1 cellular context compared by ENCODE assay signal in the genomic region with DNA sequence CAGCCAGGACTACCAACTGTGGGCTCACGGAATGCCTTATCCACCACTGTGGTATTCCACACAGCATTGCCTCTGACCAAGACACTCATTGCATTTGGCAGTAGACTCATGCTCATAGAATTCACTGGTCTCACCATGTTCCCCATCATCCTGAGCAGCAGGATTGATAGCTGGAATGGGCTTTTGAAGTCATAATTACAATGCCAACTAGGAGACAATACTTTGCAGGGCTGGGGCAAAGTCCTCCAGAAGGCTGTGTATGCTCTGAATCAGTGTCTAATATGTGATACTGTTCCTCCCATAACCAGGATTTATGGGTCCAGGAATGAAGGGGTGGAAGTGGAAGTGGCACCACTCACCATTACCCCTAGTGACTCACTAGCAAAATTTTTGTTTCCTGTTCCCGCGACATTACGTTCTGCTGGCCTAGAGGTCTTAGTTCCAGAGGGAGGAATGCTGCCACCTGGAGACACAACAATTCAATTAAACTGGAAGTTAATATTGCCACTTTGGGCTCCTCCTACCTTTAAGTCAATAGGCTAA.
TF ChIP-seq lines count a peak whose summit lies in the region.

No MANE protein-coding gene starts in this region.

TF ChIP-seq in H1, 55 proteins besides CTCF, POLR2A, EP300 and RAD21:
- TF ChIP-seq SIN3A (conservative IDR thresholded peaks at IDR 0.05 in 1 of 2, IDR thresholded peaks at IDR 0.05 in 1 of 2; ENCODE audit: low read depth in 1 of 2, low read length in 2 of 2) (no peak), JUND (IDR thresholded peaks at IDR 0.05; ENCODE audit: low read length) (no peak), NANOG (IDR thresholded peaks at IDR 0.05; ENCODE audit: insufficient read depth, low read depth, low read length, poor library complexity, severe bottlenecking) (no peak), KDM4A (IDR thresholded peaks at IDR 0.05; ENCODE audit: low read depth, low read length, severe bottlenecking) (no peak), CBX5 (IDR thresholded peaks at IDR 0.05; ENCODE audit: low read depth, low read length) (no peak)
- TF ChIP-seq, protein P1, sequence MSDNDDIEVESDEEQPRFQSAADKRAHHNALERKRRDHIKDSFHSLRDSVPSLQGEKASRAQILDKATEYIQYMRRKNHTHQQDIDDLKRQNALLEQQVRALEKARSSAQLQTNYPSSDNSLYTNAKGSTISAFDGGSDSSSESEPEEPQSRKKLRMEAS (IDR thresholded peaks at IDR 0.05), result no peak
TF ChIP-seq in H1: peak in this region for 0.
